Comparison of ENCODE assay signal across 11 cellular contexts in the genomic region with DNA sequence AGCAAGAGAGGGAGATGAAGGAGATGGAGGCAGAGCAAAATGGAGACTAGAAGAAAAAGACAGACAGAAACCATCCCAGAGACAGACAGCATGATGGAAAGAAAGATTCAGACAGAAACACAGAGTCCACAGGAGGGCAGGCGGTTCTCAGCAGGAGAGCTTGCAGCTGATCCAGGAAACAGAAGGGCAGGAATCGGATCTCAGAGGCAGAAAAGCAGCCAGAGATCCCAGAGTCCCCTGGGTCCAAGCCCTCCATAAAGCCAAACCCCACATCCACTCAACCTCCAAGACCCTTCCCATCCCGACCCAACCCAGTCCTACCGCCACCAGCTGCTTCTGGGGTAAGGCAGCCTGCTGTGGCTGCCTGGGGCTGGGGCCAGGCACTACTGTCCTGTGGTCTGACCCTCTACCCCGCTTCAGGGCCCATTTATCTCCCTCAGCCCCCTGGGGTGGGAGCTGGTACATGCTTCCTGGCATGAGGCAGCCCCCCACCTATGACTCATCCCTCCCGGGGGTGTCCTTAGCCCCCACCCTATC. TPM values are rescaled to one million over a fixed set of nuclear protein-coding genes. Genes with fewer than 3 reads are reported as not detected.
DNase-seq lines count a peak whose midpoint lies in the region; ATAC-seq and TF ChIP-seq lines count a peak whose summit lies in the region.
"Had no signal": no experiment of that assay in that cellular context is flagged by ENCODE, and none has a peak within 500 bp of the region (broad histone marks: within the 10 kb centered on the region; RNA-seq: fewer than 3 reads in every experiment).

A gene with protein sequence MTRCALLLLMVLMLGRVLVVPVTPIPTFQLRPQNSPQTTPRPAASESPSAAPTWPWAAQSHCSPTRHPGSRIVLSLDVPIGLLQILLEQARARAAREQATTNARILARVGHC (minus strand): TSS at position 400 of the 537 bp plus-strand sequence. CDS start 657 bp downstream, outside the sequence.

- POLR2A ChIA-PET in CD8-positive, alpha-beta T cell (lab: Charles Lee), result interaction anchor here (0.5 kb wide), 1 partner anchor 8 kb away, joined by 3 read pairs; no protein-coding TSS in a partner anchor

- H3K9me3 Mint-ChIP-seq in CD8-positive, alpha-beta T cell, result no peaks in the 10 kb centered on the region

- intact Hi-C loops in Right ventricle myocardium inferior (cut with DNase I), result no loop called here
- intact Hi-C loops in CD8-positive, alpha-beta T cell (cut with DNase I, micrococcal nuclease), result no loop called here

- H3K36me3 Mint-ChIP-seq in CD8-positive, alpha-beta T cell, result no peaks in the 10 kb centered on the region

- H3K36me3 ChIP-seq in cardiac muscle cell, result no peaks in the 10 kb centered on the region
- no peaks in the 10 kb centered on the region for H3K36me3 ChIP-seq in CD8-positive, alpha-beta T cell (ENCODE audit: insufficient read depth, low read length)

- ATAC-seq in Right ventricle myocardium inferior (no peak), GM19351 (IDR thresholded peaks at IDR 0.05; ENCODE audit: unreplicated experiment) (no peak)
- ATAC-seq in CD8-positive, alpha-beta T cell, result no peak

- no peaks in the 10 kb centered on the region for H3K27me3 Mint-ChIP-seq in CD8-positive, alpha-beta T cell (ENCODE audit: low read depth)

- peaks cover 3% of the 10 kb centered on the region for H3K4me1 Mint-ChIP-seq in CD8-positive, alpha-beta T cell (ENCODE audit: low read depth)

- TF ChIP-seq CTCF in cardiac muscle cell (IDR thresholded peaks at IDR 0.05; ENCODE audit: low read depth, low read length), result peak; percentile 33
- peak; percentile 8 for TF ChIP-seq CTCF in fibroblast of villous mesenchyme (IDR thresholded peaks at IDR 0.05; ENCODE audit: insufficient read depth, low read depth, low read length)
- no peak for TF ChIP-seq CTCF in CD8-positive, alpha-beta T cell (IDR thresholded peaks at IDR 0.05)

- H3K27ac ChIP-seq in cardiac muscle cell, result no peak within 1 kb of the TSS
- H3K27ac ChIP-seq in CD8-positive, alpha-beta T cell (ENCODE audit: low read depth, low read length), result no peak within 1 kb of the TSS

- CTCF ChIA-PET in CD8-positive, alpha-beta T cell (lab: Charles Lee), result interaction anchor here (1.2 to 3.5 kb wide), 3 partner anchors 14 to 162 kb away, joined by 3 to 13 read pairs (median 5); no protein-coding TSS in a partner anchor

- H3K9me3 ChIP-seq in cardiac muscle cell (ENCODE audit: low read depth), result no peaks in the 10 kb centered on the region
- no peaks in the 10 kb centered on the region for H3K9me3 ChIP-seq in CD8-positive, alpha-beta T cell (ENCODE audit: low read length)

- no peak within 1 kb of the TSS for H3K4me3 Mint-ChIP-seq in CD8-positive, alpha-beta T cell

- H3K27me3 ChIP-seq in cardiac muscle cell, result no peaks in the 10 kb centered on the region
- no peaks in the 10 kb centered on the region for H3K27me3 ChIP-seq in CD8-positive, alpha-beta T cell (ENCODE audit: insufficient read depth, low read length)

- peaks cover 29% of the 10 kb centered on the region for H3K4me1 ChIP-seq in cardiac muscle cell (ENCODE audit: low read depth)
- no peaks in the 10 kb centered on the region for H3K4me1 ChIP-seq in CD8-positive, alpha-beta T cell (ENCODE audit: insufficient read depth, low read length)

- H3K27ac Mint-ChIP-seq in CD8-positive, alpha-beta T cell, result no peak within 1 kb of the TSS

- H3K4me3 ChIP-seq in cardiac muscle cell, result no peak within 1 kb of the TSS
- no peak within 1 kb of the TSS for H3K4me3 ChIP-seq in fibroblast of villous mesenchyme (ENCODE audit: low read depth, low read length)
- no peak within 1 kb of the TSS for H3K4me3 ChIP-seq in CD8-positive, alpha-beta T cell (ENCODE audit: low read depth, low read length)

- DNase-seq in cardiac muscle cell (ENCODE audit: low read depth in 1 of 2, low spot score in 1 of 2) (peak in 1 of 2 donors; percentile 57), Right ventricle myocardium inferior (ENCODE audit: missing footprints) (no peak), UCSD-AML1 (lab: John Stamatoyannopoulos, UW; ENCODE audit: unreplicated experiment) (peak; percentile 37), fibroblast of villous mesenchyme (ENCODE audit: low read depth) (peak; percentile 18), hypothalamus (lab: John Stamatoyannopoulos, UW) (no peak), COR-L47 (lab: John Stamatoyannopoulos, UW) (no peak)
- no peak for DNase-seq in CD8-positive, alpha-beta T cell
- DNase-seq: activated CD4-positive, alpha-beta T cell treated with anti-CD3 and anti-CD28 coated beads, Interleukin-2, amount 50 U/mL, for 4 hours; NCI-H526 had no signal

RNA-seq across cellular contexts. Expression of the gene that starts here (rescaled TPM):
- total RNA-seq in cardiac muscle cell (0.81 and 1.1 TPM in 2 replicates), Right ventricle myocardium inferior (not detected), fibroblast of villous mesenchyme (6.0 and 11.9 TPM in 2 replicates)
- 0.47 and 0.95 TPM in 2 replicates for polyA plus RNA-seq in cardiac muscle cell
- total RNA-seq in CD8-positive, alpha-beta T cell, result not detected
- total RNA-seq: mucosa of gallbladder had no signal

Comparison
In these comparisons a context has a peak if more than half of its experiments do, and no peak if none do; other contexts are left out.
1. DNase-seq: peak in UCSD-AML1 (single experiment) and fibroblast of villous mesenchyme (single experiment); none in Right ventricle myocardium inferior (single experiment), hypothalamus (0 of 51), COR-L47 (single experiment) and CD8-positive, alpha-beta T cell (0 of 7).